17 cellular contexts compared by ENCODE assay signal in genomic region chr1:153374077-153374476, GRCh38. TPM values are rescaled to one million over a fixed set of nuclear protein-coding genes. Genes with fewer than 3 reads are reported as not detected.
"Had no signal": no experiment of that assay in that cellular context is flagged by ENCODE, and none has a peak within 500 bp of the region (broad histone marks: within the 10 kb centered on the region; RNA-seq: fewer than 3 reads in every experiment).

No MANE protein-coding gene starts in this region.

- DNase-seq: activated CD4-positive, alpha-beta T cell treated with anti-CD3 and anti-CD28 coated beads, Interleukin-2, amount 50 U/mL, for 1 hour; activated naive CD4-positive, alpha-beta T cell treated with anti-CD3 and anti-CD28 coated beads, Interleukin-2, amount 50 U/mL, for 16 hours; activated T-cell treated with anti-CD3 and anti-CD28 coated beads for 4 hours; caudate nucleus; colonic mucosa; effector CD8-positive, alpha-beta T cell; hippocampal formation; T-helper 2 cell; thyroid gland had no signal

- H3K4me3 ChIP-seq: adrenal gland, colonic mucosa, thyroid gland had no signal

- H3K4me1 ChIP-seq: colonic mucosa, thyroid gland had no signal

- H3K36me3 ChIP-seq: adrenal gland, colonic mucosa, thyroid gland had no signal

- H3K27ac ChIP-seq: adrenal gland, colonic mucosa, thyroid gland had no signal

- H3K9me3 ChIP-seq: adrenal gland, colonic mucosa, thyroid gland had no signal

- H3K27me3 ChIP-seq: adrenal gland, colonic mucosa, thyroid gland had no signal

RNA-seq across cellular contexts. Expression of gene S100A12, which starts 1.3 kb away (rescaled TPM):
- total RNA-seq: activated CD8-positive, alpha-beta memory T cell treated with anti-CD3 and anti-CD28 coated beads for 36 hours; activated T-helper 2 cell treated with anti-CD3 and anti-CD28 coated beads, Interferon-gamma antibody, Interleukin-2, Interleukin-4, amounts not matched to agents 10 μg/mL and 5 μg/mL and 100 μg/mL, durations not matched to agents 14 hours and 24 hours and 36 hours; colonic mucosa; lung microvascular endothelial cell; natural killer cell treated with Interleukin-12 subunit alpha and Interleukin-12 subunit beta and Interleukin-15 and Interleukin-18, amount 100 ng/mL, for 72 hours; osteocyte; thyroid gland had no signal

RNA-seq across cellular contexts. Expression of gene S100A9, which starts 16.4 kb away (rescaled TPM):
- total RNA-seq: activated CD8-positive, alpha-beta memory T cell treated with anti-CD3 and anti-CD28 coated beads for 36 hours; activated T-helper 2 cell treated with anti-CD3 and anti-CD28 coated beads, Interferon-gamma antibody, Interleukin-2, Interleukin-4, amounts not matched to agents 10 μg/mL and 5 μg/mL and 100 μg/mL, durations not matched to agents 14 hours and 24 hours and 36 hours; osteocyte had no signal

RNA-seq across cellular contexts. Expression of gene S100A8, which starts 16.8 kb away (rescaled TPM):
- total RNA-seq: activated CD8-positive, alpha-beta memory T cell treated with anti-CD3 and anti-CD28 coated beads for 36 hours; activated T-helper 2 cell treated with anti-CD3 and anti-CD28 coated beads, Interferon-gamma antibody, Interleukin-2, Interleukin-4, amounts not matched to agents 10 μg/mL and 5 μg/mL and 100 μg/mL, durations not matched to agents 14 hours and 24 hours and 36 hours; lung microvascular endothelial cell; osteocyte had no signal

RNA-seq across cellular contexts. Expression of gene PGLYRP4, which starts 25.4 kb away (rescaled TPM):
- total RNA-seq: activated CD8-positive, alpha-beta memory T cell treated with anti-CD3 and anti-CD28 coated beads for 36 hours; activated T-helper 2 cell treated with anti-CD3 and anti-CD28 coated beads, Interferon-gamma antibody, Interleukin-2, Interleukin-4, amounts not matched to agents 10 μg/mL and 5 μg/mL and 100 μg/mL, durations not matched to agents 14 hours and 24 hours and 36 hours; adrenal gland; colonic mucosa; lung microvascular endothelial cell; mucosa of gallbladder; natural killer cell treated with Interleukin-12 subunit alpha and Interleukin-12 subunit beta and Interleukin-15 and Interleukin-18, amount 100 ng/mL, for 72 hours; osteocyte; skeletal muscle tissue; thyroid gland had no signal

RNA-seq across cellular contexts. Expression of gene S100A7A, which starts 42.2 kb away (rescaled TPM):
- total RNA-seq: activated CD8-positive, alpha-beta memory T cell treated with anti-CD3 and anti-CD28 coated beads for 36 hours; activated T-helper 2 cell treated with anti-CD3 and anti-CD28 coated beads, Interferon-gamma antibody, Interleukin-2, Interleukin-4, amounts not matched to agents 10 μg/mL and 5 μg/mL and 100 μg/mL, durations not matched to agents 14 hours and 24 hours and 36 hours; adrenal gland; colonic mucosa; lung microvascular endothelial cell; mucosa of gallbladder; natural killer cell treated with Interleukin-12 subunit alpha and Interleukin-12 subunit beta and Interleukin-15 and Interleukin-18, amount 100 ng/mL, for 72 hours; osteocyte; skeletal muscle tissue; thyroid gland had no signal
